In the genomic region with DNA sequence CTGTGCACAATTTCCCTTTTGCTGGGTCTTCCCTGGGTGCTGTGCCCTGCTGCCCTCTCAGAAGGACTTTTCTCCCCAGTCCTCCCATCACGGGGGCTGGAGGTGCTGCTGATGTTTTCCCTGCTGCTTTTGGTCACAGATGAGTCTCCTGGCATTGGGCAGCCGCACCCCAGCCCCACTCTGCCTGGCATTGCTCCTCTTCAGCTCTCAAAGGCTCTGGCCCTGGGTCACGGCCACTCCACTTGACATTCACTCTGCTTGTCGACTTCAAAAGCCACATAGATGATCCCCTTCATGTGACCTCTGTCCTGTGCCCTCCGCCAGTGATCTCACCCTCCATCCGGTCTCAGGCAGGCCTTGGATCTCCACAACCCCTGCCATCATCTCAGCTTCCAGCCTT, we compare ENCODE assay signal across 1 cellular context.
TF ChIP-seq lines count a peak whose summit lies in the region.

No MANE protein-coding gene starts in this region.

TF ChIP-seq in HepG2, 621 proteins besides CTCF, POLR2A, EP300 and RAD21:
- TF ChIP-seq RARA (CRISPR knock-in tag; IDR thresholded peaks at IDR 0.05) (0 out of 2 replicates have a peak, but pooled peaks have one; percentile 29), HMG20B (CRISPR knock-in tag; conservative IDR thresholded peaks at IDR 0.05) (no peak)
